Comparison of ENCODE assay signal across 26 cellular contexts in the genomic region with DNA sequence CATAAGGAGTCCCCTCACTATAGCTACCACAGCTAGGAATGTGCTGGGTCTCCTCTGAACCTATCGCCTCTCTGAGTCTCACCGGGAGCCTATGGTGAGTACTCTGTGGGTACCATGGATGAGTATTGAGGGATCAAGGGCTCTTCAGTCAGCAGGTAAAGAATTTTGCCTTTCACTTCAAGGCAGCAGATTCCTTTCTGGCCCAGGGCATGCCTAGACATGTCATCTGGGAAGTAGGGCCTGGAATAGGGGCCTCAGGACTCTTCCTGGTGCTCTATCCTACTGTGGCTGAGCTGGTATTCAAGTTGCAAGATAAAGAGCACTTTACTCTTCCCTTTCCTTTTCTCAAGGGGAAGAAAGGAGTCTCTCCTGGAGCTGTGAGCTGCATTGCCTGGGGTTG.
"Had no signal": no experiment of that assay in that cellular context is flagged by ENCODE, and none has a peak within 500 bp of the region (broad histone marks: within the 10 kb centered on the region; RNA-seq: fewer than 3 reads in every experiment).

No MANE protein-coding gene starts in this region.

- H3K4me3 Mint-ChIP-seq: activated CD4-positive, alpha-beta memory T cell treated with anti-CD3 and anti-CD28 coated beads, Interleukin-2, amount 10 ng/mL, durations not matched to agents 7 days and 5 days; activated naive CD4-positive, alpha-beta T cell treated with anti-CD3 and anti-CD28 coated beads, Interleukin-2, amount 10 ng/mL, durations not matched to agents 7 days and 5 days; activated naive CD8-positive, alpha-beta T cell treated with anti-CD3 and anti-CD28 coated beads, Interleukin-2, amount 10 ng/mL, durations not matched to agents 7 days and 5 days; activated T-cell treated with anti-CD3 and anti-CD28 coated beads, Interleukin-2, amount 50 U/mL, for 24 hours; memory B cell; natural killer cell; neural progenitor cell had no signal

- H3K36me3 Mint-ChIP-seq: activated naive CD4-positive, alpha-beta T cell treated with anti-CD3 and anti-CD28 coated beads, Interleukin-2, amount 10 ng/mL, durations not matched to agents 7 days and 5 days; activated naive CD8-positive, alpha-beta T cell treated with anti-CD3 and anti-CD28 coated beads, Interleukin-2, amount 10 ng/mL, durations not matched to agents 7 days and 5 days; memory B cell; natural killer cell; neural progenitor cell had no signal

- H3K79me2 ChIP-seq: hepatocyte had no signal

- H3K4me1 Mint-ChIP-seq: activated CD4-positive, alpha-beta memory T cell treated with anti-CD3 and anti-CD28 coated beads, Interleukin-2, amount 10 ng/mL, durations not matched to agents 7 days and 5 days; activated naive CD4-positive, alpha-beta T cell treated with anti-CD3 and anti-CD28 coated beads, Interleukin-2, amount 10 ng/mL, durations not matched to agents 7 days and 5 days; activated naive CD8-positive, alpha-beta T cell treated with anti-CD3 and anti-CD28 coated beads, Interleukin-2, amount 10 ng/mL, durations not matched to agents 7 days and 5 days; memory B cell; natural killer cell; neural progenitor cell had no signal

- H3K4me2 ChIP-seq: hepatocyte, neural progenitor cell had no signal

- H3K27ac ChIP-seq: ascending aorta, brain microvascular endothelial cell, esophagus squamous epithelium, gastrocnemius medialis, hepatocyte, neural progenitor cell, spleen, tibial nerve, WERI-Rb-1 had no signal

- H2AFZ ChIP-seq: hepatocyte, neural progenitor cell had no signal

- H3K27me3 ChIP-seq: ascending aorta, brain microvascular endothelial cell, esophagus squamous epithelium, gastrocnemius medialis, hepatocyte, neural progenitor cell, tibial nerve had no signal

- H3K9me3 Mint-ChIP-seq: activated CD4-positive, alpha-beta memory T cell treated with anti-CD3 and anti-CD28 coated beads, Interleukin-2, amount 10 ng/mL, durations not matched to agents 7 days and 5 days; activated naive CD4-positive, alpha-beta T cell treated with anti-CD3 and anti-CD28 coated beads, Interleukin-2, amount 10 ng/mL, durations not matched to agents 7 days and 5 days; activated naive CD8-positive, alpha-beta T cell treated with anti-CD3 and anti-CD28 coated beads, Interleukin-2, amount 10 ng/mL, durations not matched to agents 7 days and 5 days; activated T-cell treated with anti-CD3 and anti-CD28 coated beads, Interleukin-2, amount 50 U/mL, for 24 hours; neural progenitor cell had no signal

- DNase-seq: activated CD4-positive, alpha-beta memory T cell treated with anti-CD3 and anti-CD28 coated beads, Interleukin-2, amount 10 ng/mL, durations not matched to agents 7 days and 5 days; activated CD4-positive, alpha-beta T cell treated with anti-CD3 and anti-CD28 coated beads for 48 hours; activated CD8-positive, alpha-beta memory T cell treated with anti-CD3 and anti-CD28 coated beads, Interleukin-2, amount 50 U/mL, for 48 hours; activated gamma-delta T cell; activated naive CD4-positive, alpha-beta T cell treated with anti-CD3 and anti-CD28 coated beads, Interleukin-2, amount 10 ng/mL, durations not matched to agents 7 days and 5 days; activated naive CD8-positive, alpha-beta T cell treated with anti-CD3 and anti-CD28 coated beads, Interleukin-2, amount 10 ng/mL, durations not matched to agents 7 days and 5 days; activated T-cell treated with anti-CD3 and anti-CD28 coated beads, Interleukin-2, amount 50 U/mL, for 24 hours; brain microvascular endothelial cell; central memory CD4-positive, alpha-beta T cell; esophagus squamous epithelium; gastrocnemius medialis; glutamatergic neuron; kidney; left colon; natural killer cell; right cardiac atrium; spleen; stimulated activated naive CD4-positive, alpha-beta T cell; T-helper 9 cell; WERI-Rb-1 had no signal

- H3K9ac ChIP-seq: neural progenitor cell had no signal

- H3K4me3 ChIP-seq: ascending aorta, esophagus squamous epithelium, gastrocnemius medialis, hepatocyte, neural progenitor cell, spleen, tibial nerve had no signal

- H3K9me3 ChIP-seq: ascending aorta, esophagus squamous epithelium, gastrocnemius medialis, spleen, tibial nerve had no signal

- ATAC-seq: activated CD4-positive, CD25-positive, alpha-beta regulatory T cell treated with anti-CD3 and anti-CD28 coated beads, Interleukin-2, amount 50 U/mL, for 24 hours; gastrocnemius medialis; left colon; natural killer cell; right cardiac atrium had no signal

- H3K4me1 ChIP-seq: ascending aorta, esophagus squamous epithelium, gastrocnemius medialis, neural progenitor cell, spleen had no signal

- H3K36me3 ChIP-seq: ascending aorta, brain microvascular endothelial cell, esophagus squamous epithelium, gastrocnemius medialis, neural progenitor cell, spleen, tibial nerve, WERI-Rb-1 had no signal

- H3K27me3 Mint-ChIP-seq: activated CD4-positive, alpha-beta memory T cell treated with anti-CD3 and anti-CD28 coated beads, Interleukin-2, amount 10 ng/mL, durations not matched to agents 7 days and 5 days; activated naive CD4-positive, alpha-beta T cell treated with anti-CD3 and anti-CD28 coated beads, Interleukin-2, amount 10 ng/mL, durations not matched to agents 7 days and 5 days; activated naive CD8-positive, alpha-beta T cell treated with anti-CD3 and anti-CD28 coated beads, Interleukin-2, amount 10 ng/mL, durations not matched to agents 7 days and 5 days; activated T-cell treated with anti-CD3 and anti-CD28 coated beads, Interleukin-2, amount 50 U/mL, for 24 hours had no signal

- H3K27ac Mint-ChIP-seq: activated CD4-positive, alpha-beta memory T cell treated with anti-CD3 and anti-CD28 coated beads, Interleukin-2, amount 10 ng/mL, durations not matched to agents 7 days and 5 days; activated naive CD4-positive, alpha-beta T cell treated with anti-CD3 and anti-CD28 coated beads, Interleukin-2, amount 10 ng/mL, durations not matched to agents 7 days and 5 days; activated naive CD8-positive, alpha-beta T cell treated with anti-CD3 and anti-CD28 coated beads, Interleukin-2, amount 10 ng/mL, durations not matched to agents 7 days and 5 days; activated T-cell treated with anti-CD3 and anti-CD28 coated beads, Interleukin-2, amount 50 U/mL, for 24 hours; memory B cell; natural killer cell had no signal
